In genomic region chr3:53347261-53348064, GRCh38 we compare ENCODE assay signal across 1 cellular context.
A peak's percentile ranks its signal among the peaks of the same experiment; 100 is the strongest.
TF ChIP-seq lines count a peak whose summit lies in the region.

DCP1A (minus strand) TSS chr3:53347543; CDS start chr3:53347517, 26 bp downstream.

TF ChIP-seq in K562, 482 proteins besides CTCF, POLR2A, EP300 and RAD21 (continued from another document and continues in another):
- TF ChIP-seq MEF2A (IDR thresholded peaks at IDR 0.05; ENCODE audit: control insufficient read depth, low read depth, low read length), result 0 out of 2 replicates have a peak, but pooled peaks have one; percentile 24
- TF ChIP-seq STAG1 (CRISPR knock-in tag; IDR thresholded peaks at IDR 0.05; ENCODE audit: borderline replicate concordance), result no peak
- TF ChIP-seq SRSF7 (optimal IDR thresholded peaks at IDR 0.05; ENCODE audit: low read depth, low read length), result no peak
- peak; percentile 90 for TF ChIP-seq CREB1 (IDR thresholded peaks at IDR 0.05)
- TF ChIP-seq CREB1 (CRISPR knock-in tag; IDR thresholded peaks at IDR 0.05), result peak; percentile 95
- TF ChIP-seq TCF7L2 (IDR thresholded peaks at IDR 0.05; ENCODE audit: low read depth, low read length), result peak; percentile 75
- peak; percentile 60; the same call in 1 of the 2 replicates for TF ChIP-seq ATF6 (CRISPR knock-in tag; IDR thresholded peaks at IDR 0.05)
- no peak for TF ChIP-seq ZNF75A (CRISPR knock-in tag; IDR thresholded peaks at IDR 0.05)
- peak; percentile 85 to 95 for TF ChIP-seq MAZ (CRISPR knock-in tag; conservative IDR thresholded peaks at IDR 0.05 in 1 of 2, IDR thresholded peaks at IDR 0.05 in 1 of 2)
- TF ChIP-seq ZNF224 (CRISPR knock-in tag; IDR thresholded peaks at IDR 0.05), result no peak
- TF ChIP-seq ZNF740 (CRISPR knock-in tag; IDR thresholded peaks at IDR 0.05), result peak; percentile 100
- TF ChIP-seq ZNF740 (tag; IDR thresholded peaks at IDR 0.05), result peak in 1 of 2 experiments; percentile 97; a peak in 2 of 4 replicates
- TF ChIP-seq STAT6 (CRISPR knock-in tag; IDR thresholded peaks at IDR 0.05), result no peak
- peak; percentile 70 to 84; a peak in 3 of 4 replicates for TF ChIP-seq SIX5 (IDR thresholded peaks at IDR 0.05; ENCODE audit: borderline replicate concordance in 1 of 2, insufficient read depth in 1 of 2, low read depth in 1 of 2, low read length in 2 of 2)
- TF ChIP-seq DIDO1 (tag; IDR thresholded peaks at IDR 0.05; ENCODE audit: low read depth), result peak; percentile 91; the same call in 1 of the 2 replicates
- TF ChIP-seq RFX1 (IDR thresholded peaks at IDR 0.05), result no peak
- TF ChIP-seq MBD2 (IDR thresholded peaks at IDR 0.05; ENCODE audit: borderline replicate concordance, low read depth), result peak; percentile 70
- TF ChIP-seq CBX2 (IDR thresholded peaks at IDR 0.05; ENCODE audit: insufficient read depth, low read length, poor library complexity, severe bottlenecking), result no peak
- no peak for TF ChIP-seq USF1 (CRISPR knock-in tag; IDR thresholded peaks at IDR 0.05)
- TF ChIP-seq CSDE1 (IDR thresholded peaks at IDR 0.05), result no peak
- TF ChIP-seq ZNF407 (IDR thresholded peaks at IDR 0.05; ENCODE audit: low read depth), result no peak
- TF ChIP-seq ATF7 (IDR thresholded peaks at IDR 0.05), result peak; percentile 92
- TF ChIP-seq EGR1 (conservative IDR thresholded peaks at IDR 0.05), result peak; percentile 70
- TF ChIP-seq TAF7 (tag; IDR thresholded peaks at IDR 0.05), result peak; percentile 93
- TF ChIP-seq ZNF717 (CRISPR knock-in tag; IDR thresholded peaks at IDR 0.05), result no peak
- peak; percentile 99 for TF ChIP-seq GABPA (tag; conservative IDR thresholded peaks at IDR 0.05; ENCODE audit: low read depth)
- peak; percentile 71 for TF ChIP-seq MAFK (IDR thresholded peaks at IDR 0.05; ENCODE audit: low read length)
- TF ChIP-seq IRF1 (CRISPR knock-in tag; IDR thresholded peaks at IDR 0.05; ENCODE audit: borderline replicate concordance), result 0 out of 2 replicates have a peak, but pooled peaks have one; percentile 46
- peak; percentile 83; the same call in 1 of the 2 replicates for TF ChIP-seq CGGBP1 (CRISPR knock-in tag; IDR thresholded peaks at IDR 0.05)
- TF ChIP-seq JUN (IDR thresholded peaks at IDR 0.05; ENCODE audit: borderline replicate concordance, low read depth, low read length), result peak; percentile 31; the same call in 1 of the 2 replicates
- TF ChIP-seq JUN (CRISPR knock-in tag; IDR thresholded peaks at IDR 0.05; ENCODE audit: borderline replicate concordance), result no peak
- TF ChIP-seq GTF2A2 (tag; IDR thresholded peaks at IDR 0.05), result no peak
- TF ChIP-seq NR0B1 (IDR thresholded peaks at IDR 0.05; ENCODE audit: partially characterized antibody), result no peak
- TF ChIP-seq ELF1 (tag; IDR thresholded peaks at IDR 0.05), result peak; percentile 81
- peak; percentile 88 for TF ChIP-seq HNRNPLL (IDR thresholded peaks at IDR 0.05; ENCODE audit: low read depth, low read length, poor library complexity, severe bottlenecking)
- TF ChIP-seq RNF219 (CRISPR knock-in tag; IDR thresholded peaks at IDR 0.05), result no peak
- no peak; the same call in 1 of the 2 replicates for TF ChIP-seq THAP7 (CRISPR knock-in tag; IDR thresholded peaks at IDR 0.05)
- no peak for TF ChIP-seq CBFA2T2 (conservative IDR thresholded peaks at IDR 0.05)
- TF ChIP-seq DPF2 (IDR thresholded peaks at IDR 0.05), result no peak
- TF ChIP-seq KAT7 (CRISPR knock-in tag; IDR thresholded peaks at IDR 0.05; ENCODE audit: borderline replicate concordance), result 0 out of 2 replicates have a peak, but pooled peaks have one; percentile 66
- no peak for TF ChIP-seq HNRNPK (IDR thresholded peaks at IDR 0.05; ENCODE audit: low read depth, low read length, poor library complexity, severe bottlenecking)
